ENCODE assay signal across 8 cellular contexts in the genomic region with DNA sequence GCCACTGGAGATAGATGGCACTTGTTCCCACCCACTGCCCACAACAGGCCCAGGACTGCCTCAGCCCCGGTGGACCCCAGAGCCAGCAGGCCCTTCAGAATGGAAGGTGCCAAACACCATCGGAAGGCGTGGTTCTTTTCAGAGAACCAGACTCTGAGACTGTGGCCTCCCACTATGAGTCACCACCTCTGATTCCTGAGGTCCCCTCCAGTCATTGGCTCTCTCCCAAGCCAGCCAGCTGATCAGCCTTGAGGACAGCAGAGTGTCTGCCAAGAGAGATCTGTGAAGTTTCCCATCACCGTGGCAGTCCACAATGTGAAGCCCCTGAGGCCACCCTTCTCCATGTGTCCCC. TPM values are rescaled to one million over a fixed set of nuclear protein-coding genes. Genes with fewer than 3 reads are reported as not detected.
DNase-seq lines count a peak whose midpoint lies in the region; ATAC-seq, FAIRE-seq and TF ChIP-seq lines count a peak whose summit lies in the region.

No MANE protein-coding gene starts in this region.

- H3K79me2 ChIP-seq in mesendoderm (ENCODE audit: control insufficient read depth, insufficient read depth, low read length), result no peaks in the 10 kb centered on the region

- FAIRE-seq in urothelium cell line (lab: Jason Lieb, UNC), result peak; percentile 77

- peak overlapping the region; percentile 49 for H3K56ac ChIP-seq in mesendoderm (ENCODE audit: low read length)

- H2AK5ac ChIP-seq in mesendoderm (ENCODE audit: low read length), result no peak overlapping the region

- H3K36me3 ChIP-seq in colonic mucosa, result no peaks in the 10 kb centered on the region
- H3K36me3 ChIP-seq in mesendoderm (ENCODE audit: control insufficient read depth, insufficient read depth, low read length), result no peaks in the 10 kb centered on the region

- intact Hi-C loops in colonic mucosa (cut with DNase I), result no loop called here

- TF ChIP-seq CTCF in colonic mucosa (IDR thresholded peaks at IDR 0.05), result no peak

- H3K9me3 ChIP-seq in colonic mucosa, result no peaks in the 10 kb centered on the region

- in situ Hi-C loops in Caki2 (cut with HindIII; ENCODE audit: low pct_unique_long_range_greater_than_20kb, low sequenced_read_pairs), result no loop called here

- no peak overlapping the region for H4K5ac ChIP-seq in mesendoderm (ENCODE audit: low read length)

- ATAC-seq in GM19438 (IDR thresholded peaks at IDR 0.05; ENCODE audit: low read depth, unreplicated experiment) (peak; percentile 92), HG03280 (IDR thresholded peaks at IDR 0.05; ENCODE audit: unreplicated experiment) (peak; percentile 85)

- H3K27me3 ChIP-seq in colonic mucosa (no peaks in the 10 kb centered on the region), mesendoderm (ENCODE audit: insufficient read depth, low read length, poor library complexity) (no peaks in the 10 kb centered on the region)

- H3K9ac ChIP-seq in colonic mucosa (ENCODE audit: low read depth in 2 of 2, low read length in 2 of 2) (no peak overlapping the region), mesendoderm (ENCODE audit: low read length) (no peak overlapping the region)

- H3K79me1 ChIP-seq in mesendoderm (ENCODE audit: low read length), result no peaks in the 10 kb centered on the region

- H3K4me1 ChIP-seq in colonic mucosa, result peaks cover 12% of the 10 kb centered on the region
- no peaks in the 10 kb centered on the region for H3K4me1 ChIP-seq in mesendoderm (ENCODE audit: control insufficient read depth, low read depth, low read length)

- H2BK15ac ChIP-seq in mesendoderm (replicated peaks; ENCODE audit: low read depth), result no peak overlapping the region

- H3K4ac ChIP-seq in mesendoderm (ENCODE audit: low read depth, low read length), result no peak overlapping the region

- peak overlapping the region; percentile 26 for H3K27ac ChIP-seq in colonic mucosa
- no peak overlapping the region for H3K27ac ChIP-seq in mesendoderm (ENCODE audit: low read depth, low read length)

- peak; percentile 80 for DNase-seq in Caki2 (ENCODE audit: low read depth)
- peak; percentile 24 for DNase-seq in SIG-M5 (lab: John Stamatoyannopoulos, UW)
- DNase-seq in colonic mucosa, result peak; percentile 91
- DNase-seq in mesendoderm, result peak; percentile 84
- DNase-seq in urothelium cell line (ENCODE audit: low spot score), result peak; percentile 96
- no peak for DNase-seq in NCI-H2227 treated with DMSO at 0.1 percent for 48 hours (lab: John Stamatoyannopoulos, UW)

- H3K4me3 ChIP-seq in colonic mucosa, result no peak overlapping the region
- no peak overlapping the region for H3K4me3 ChIP-seq in mesendoderm (ENCODE audit: low read length)

- no peak overlapping the region for H4K8ac ChIP-seq in mesendoderm (ENCODE audit: low read depth, low read length)

- no peak overlapping the region for H2BK120ac ChIP-seq in mesendoderm (ENCODE audit: low read depth, low read length)

- H3K18ac ChIP-seq in mesendoderm (ENCODE audit: low read length), result no peak overlapping the region

- H2BK5ac ChIP-seq in mesendoderm (ENCODE audit: low read length), result no peak overlapping the region

- H3K23ac ChIP-seq in mesendoderm (ENCODE audit: low read length), result peak overlapping the region; percentile 45

- WGBS in mesendoderm (ENCODE audit: extremely low coverage, insufficient coverage, low lambda C conversion rate), result no CpG with 5 or more reads among the region's 4 CpGs

- H3K4me2 ChIP-seq in mesendoderm (ENCODE audit: low read length), result no peak overlapping the region

RNA-seq across cellular contexts. Expression of gene MAP3K2, which starts 10.4 kb away (rescaled TPM):
- 15.7 and 23.6 TPM in 2 replicates for total RNA-seq in Caki2 (2014; rRNA removed; shearing (Covaris generic); ENCODE audit: low replicate concordance)
- 10 to 100 TPM; 53.8 to 76.0 TPM for total RNA-seq in colonic mucosa
- 7.8 TPM for polyA plus RNA-seq in mesendoderm (2013, experiment 1 of 2)
- 8.3 TPM for polyA plus RNA-seq in mesendoderm (2013, experiment 2 of 2)

RNA-seq across cellular contexts. Expression of gene PROC, which starts 20.0 kb away (rescaled TPM):
- total RNA-seq in Caki2 (2014; rRNA removed; shearing (Covaris generic); ENCODE audit: low replicate concordance), result 0.44 and 1.7 TPM in 2 replicates
- total RNA-seq in colonic mucosa, result 1 to 10 TPM in 1 of 2 donors, under 1 TPM in 1; 0.96 to 3.4 TPM
- polyA plus RNA-seq in mesendoderm (2013, experiment 1 of 2), result 0.11 TPM
- 0.15 TPM for polyA plus RNA-seq in mesendoderm (2013, experiment 2 of 2)
